Comparison of ENCODE assay signal across 12 cellular contexts in genomic region chr1:108814343-108815125, GRCh38. TPM values are rescaled to one million over a fixed set of nuclear protein-coding genes. Genes with fewer than 3 reads are reported as not detected.
DNase-seq lines count a peak whose midpoint lies in the region; ATAC-seq and TF ChIP-seq lines count a peak whose summit lies in the region.
"Had no signal": no experiment of that assay in that cellular context is flagged by ENCODE, and none has a peak within 500 bp of the region (broad histone marks: within the 10 kb centered on the region; RNA-seq: fewer than 3 reads in every experiment).

No MANE protein-coding gene starts in this region.

- no peak overlapping the region for H3K27ac ChIP-seq in PC-9

- no peaks in the 10 kb centered on the region for H3K27me3 Mint-ChIP-seq in progenitor cell of endocrine pancreas

- H3F3A ChIP-seq in PC-9 (ENCODE audit: insufficient read depth, low read depth): peaks cover 15% of the 10 kb centered on the region

- DNase-seq in Ammon's horn (ENCODE audit: low spot score): peak; percentile 63
- DNase-seq in PC-9: peak in 1 of 2 experiments; percentile 30
- DNase-seq in globus pallidus (ENCODE audit: low spot score): peak; percentile 71
- DNase-seq in progenitor cell of endocrine pancreas (ENCODE audit: low spot score, unreplicated experiment): no peak
- DNase-seq in stimulated activated effector memory CD8-positive, alpha-beta T cell treated with anti-CD3 and anti-CD28 coated beads, Interleukin-12 subunit alpha, Interleukin-12 subunit beta, amount 100 ng/mL, for 72 hours (ENCODE audit: low spot score in 2 of 2): no peak
- no peak for DNase-seq in NCI-H510A treated with DMSO at 0.1 percent for 48 hours (lab: John Stamatoyannopoulos, UW)
- no peak for DNase-seq in KG1 (lab: John Stamatoyannopoulos, UW)
- DNase-seq: activated effector memory CD4-positive, alpha-beta T cell treated with Interleukin-2 at 50 U/mL for 16 hours; CD4-positive, CD25-positive, alpha-beta regulatory T cell; effector memory CD8-positive, alpha-beta T cell; left colon had no signal

- no peak overlapping the region for H3K4me3 Mint-ChIP-seq in progenitor cell of endocrine pancreas (ENCODE audit: low read depth)
- no peak overlapping the region for H3K4me3 Mint-ChIP-seq in stimulated activated effector memory CD8-positive, alpha-beta T cell treated with anti-CD3 and anti-CD28 coated beads, Interleukin-12 subunit alpha, Interleukin-12 subunit beta, amount 100 ng/mL, for 72 hours
- H3K4me3 Mint-ChIP-seq: CD4-positive, CD25-positive, alpha-beta regulatory T cell; effector memory CD8-positive, alpha-beta T cell had no signal

- CTCF ChIA-PET in PC-9 (lab: Charles Lee): interaction anchor here (0.5 to 0.7 kb wide), 3 partner anchors 14 to 77 kb away, joined by 3 to 4 read pairs (median 4); no protein-coding TSS in a partner anchor

- ATAC-seq in stimulated activated effector memory CD8-positive, alpha-beta T cell treated with anti-CD3 and anti-CD28 coated beads, Interleukin-12 subunit alpha, Interleukin-12 subunit beta, amount 100 ng/mL, for 72 hours: no peak
- ATAC-seq in GM21423 (IDR thresholded peaks at IDR 0.05; ENCODE audit: unreplicated experiment): no peak
- ATAC-seq: effector memory CD8-positive, alpha-beta T cell; left colon had no signal

- POLR2A ChIA-PET in PC-9 (lab: Charles Lee; ENCODE audit: unreplicated experiment): interaction anchor here (0.7 kb wide), 1 partner anchor 123 kb away, joined by 4 read pairs; the partner anchor contains the start of gene PRPF38B

- peak overlapping the region; percentile 49 for H3K4me2 ChIP-seq in PC-9

- peaks cover 14% of the 10 kb centered on the region for H3K4me1 Mint-ChIP-seq in progenitor cell of endocrine pancreas (ENCODE audit: low read depth)
- H3K4me1 Mint-ChIP-seq in stimulated activated effector memory CD8-positive, alpha-beta T cell treated with anti-CD3 and anti-CD28 coated beads, Interleukin-12 subunit alpha, Interleukin-12 subunit beta, amount 100 ng/mL, for 72 hours: no peaks in the 10 kb centered on the region
- H3K4me1 Mint-ChIP-seq: CD4-positive, CD25-positive, alpha-beta regulatory T cell had no signal

- H3K36me3 ChIP-seq in PC-9 (ENCODE audit: low read depth): no peaks in the 10 kb centered on the region

- no TSS peak for BruUV-seq in PC-9 (replicated peaks; lab: Mats Ljungman, UMichigan)

- no peaks in the 10 kb centered on the region for H3K27me3 ChIP-seq in PC-9 (ENCODE audit: insufficient read depth, low read depth)

- peak overlapping the region; percentile 57 for H3K27ac Mint-ChIP-seq in progenitor cell of endocrine pancreas
- no peak overlapping the region for H3K27ac Mint-ChIP-seq in stimulated activated effector memory CD8-positive, alpha-beta T cell treated with anti-CD3 and anti-CD28 coated beads, Interleukin-12 subunit alpha, Interleukin-12 subunit beta, amount 100 ng/mL, for 72 hours
- H3K27ac Mint-ChIP-seq: CD4-positive, CD25-positive, alpha-beta regulatory T cell; effector memory CD8-positive, alpha-beta T cell had no signal

- H3K9me2 ChIP-seq in PC-9 (ENCODE audit: insufficient read depth): no peaks in the 10 kb centered on the region

- H3K36me3 Mint-ChIP-seq in progenitor cell of endocrine pancreas (ENCODE audit: insufficient read depth): peaks cover 1% of the 10 kb centered on the region
- peaks cover 22% of the 10 kb centered on the region for H3K36me3 Mint-ChIP-seq in stimulated activated effector memory CD8-positive, alpha-beta T cell treated with anti-CD3 and anti-CD28 coated beads, Interleukin-12 subunit alpha, Interleukin-12 subunit beta, amount 100 ng/mL, for 72 hours

- H2AFZ ChIP-seq in PC-9: no peak overlapping the region

- TF ChIP-seq CTCF in PC-9 (conservative IDR thresholded peaks at IDR 0.05) (no peak), progenitor cell of endocrine pancreas (IDR thresholded peaks at IDR 0.05; ENCODE audit: unreplicated experiment) (no peak)

- peaks cover 48% of the 10 kb centered on the region for H3K4me1 ChIP-seq in PC-9 (replicated peaks; ENCODE audit: insufficient read depth)

- H3K9me3 Mint-ChIP-seq in progenitor cell of endocrine pancreas (ENCODE audit: low read depth): no peaks in the 10 kb centered on the region
- H3K9me3 Mint-ChIP-seq in stimulated activated effector memory CD8-positive, alpha-beta T cell treated with anti-CD3 and anti-CD28 coated beads, Interleukin-12 subunit alpha, Interleukin-12 subunit beta, amount 100 ng/mL, for 72 hours: no peaks in the 10 kb centered on the region
- H3K9me3 Mint-ChIP-seq: CD4-positive, CD25-positive, alpha-beta regulatory T cell; effector memory CD8-positive, alpha-beta T cell had no signal

- H3K9me3 ChIP-seq in PC-9 (ENCODE audit: insufficient read depth, low read depth): peaks cover 3% of the 10 kb centered on the region; the same call in 1 of the 2 replicates

- H3K79me2 ChIP-seq in PC-9 (ENCODE audit: low read depth): no peaks in the 10 kb centered on the region

- no peaks in the 10 kb centered on the region for H4K20me1 ChIP-seq in PC-9 (ENCODE audit: insufficient read depth)

- intact Hi-C loops in PC-9 (cut with micrococcal nuclease; ENCODE audit: unreplicated experiment): no loop called here

- no peak overlapping the region for H3K4me3 ChIP-seq in PC-9

RNA-seq across cellular contexts. Expression of gene AKNAD1, which starts 42.4 kb away (rescaled TPM):
- not detected in 2 replicates for total RNA-seq in PC-9 (2021)
- not detected in 2 replicates for total RNA-seq in progenitor cell of endocrine pancreas
- total RNA-seq: CD4-positive, CD25-positive, alpha-beta regulatory T cell; left colon had no signal

Comparison
In these comparisons a context has a peak if more than half of its experiments do, and no peak if none do; other contexts are left out.
1. DNase-seq: peak in Ammon's horn (single experiment) and globus pallidus (single experiment); none in progenitor cell of endocrine pancreas (single experiment), stimulated activated effector memory CD8-positive, alpha-beta T cell treated with anti-CD3 and anti-CD28 coated beads, Interleukin-12 subunit alpha, Interleukin-12 subunit beta, amount 100 ng/mL, for 72 hours (0 of 2), NCI-H510A treated with DMSO at 0.1 percent for 48 hours (single experiment) and KG1 (single experiment).